Comparison of ENCODE assay signal across 22 cellular contexts in genomic region chr3:4019509-4019908, GRCh38.
"Had no signal": no experiment of that assay in that cellular context is flagged by ENCODE, and none has a peak within 500 bp of the region (broad histone marks: within the 10 kb centered on the region; RNA-seq: fewer than 3 reads in every experiment).

No MANE protein-coding gene starts in this region.

- H3K4me3 ChIP-seq: coronary artery, dorsolateral prefrontal cortex, esophagus muscularis mucosa, gastroesophageal sphincter, heart left ventricle, left lung, lower lobe of right lung, mucosa of descending colon had no signal

- ATAC-seq: foreskin keratinocyte; gastroesophageal sphincter; heart left ventricle; left cardiac atrium; left lung; left ventricle myocardium superior; lower lobe of right lung; mucosa of descending colon; naive thymus-derived CD4-positive, alpha-beta T cell had no signal

- FAIRE-seq: colon, endothelial cell of umbilical vein, frontal cortex, islet of Langerhans, keratinocyte had no signal

- H3K36me3 ChIP-seq: esophagus muscularis mucosa, gastroesophageal sphincter, heart left ventricle, left lung, lower lobe of right lung had no signal

- H3K9me3 ChIP-seq: lower lobe of right lung, mucosa of descending colon had no signal

- DNase-seq: dermis blood vessel endothelial cell; dorsolateral prefrontal cortex; effector CD4-positive, alpha-beta T cell; effector memory CD4-positive, alpha-beta T cell; foreskin keratinocyte; heart left ventricle; hippocampal formation; left cardiac atrium; left lung; left ventricle myocardium superior; lower lobe of right lung; mesenchymal stem cell; mucosa of descending colon; naive thymus-derived CD4-positive, alpha-beta T cell had no signal

- H3K27me3 ChIP-seq: dorsolateral prefrontal cortex, esophagus muscularis mucosa, foreskin keratinocyte, gastroesophageal sphincter, heart left ventricle, left lung had no signal

- H3K4me1 ChIP-seq: foreskin keratinocyte, left lung, lower lobe of right lung had no signal

- H3K27ac ChIP-seq: coronary artery, dorsolateral prefrontal cortex, esophagus muscularis mucosa, foreskin keratinocyte, gastroesophageal sphincter, heart left ventricle, left lung, lower lobe of right lung had no signal
